Comparison of ENCODE assay signal across 1 cellular context in genomic region chr9:97394881-97395280, GRCh38.
TF ChIP-seq lines count a peak whose summit lies in the region.

No MANE protein-coding gene starts in this region.

TF ChIP-seq in HepG2, 621 proteins besides CTCF, POLR2A, EP300 and RAD21 (continued from another document and continues in another):
- TF ChIP-seq SIX4 (CRISPR knock-in tag; IDR thresholded peaks at IDR 0.05) (0 out of 2 replicates have a peak, but pooled peaks have one; percentile 49), NR2F1 (CRISPR knock-in tag; IDR thresholded peaks at IDR 0.05) (peak; percentile 33 to 35; a peak in 2 of 4 replicates), CCAR2 (optimal IDR thresholded peaks at IDR 0.05; ENCODE audit: low read depth, low read length) (no peak), ZHX1 (CRISPR knock-in tag; IDR thresholded peaks at IDR 0.05; ENCODE audit: low read depth) (no peak), ZBTB40 (IDR thresholded peaks at IDR 0.05) (no peak), ZBTB40 (CRISPR knock-in tag; IDR thresholded peaks at IDR 0.05) (no peak), FOXP1 (IDR thresholded peaks at IDR 0.05) (peak; percentile 90), FOXP1 (CRISPR knock-in tag; IDR thresholded peaks at IDR 0.05) (peak; percentile 98), ZNF18 (CRISPR knock-in tag; IDR thresholded peaks at IDR 0.05; ENCODE audit: insufficient replicate concordance) (no peak), CCDC6 (CRISPR knock-in tag; IDR thresholded peaks at IDR 0.05) (no peak), TEAD2 (CRISPR knock-in tag; IDR thresholded peaks at IDR 0.05) (no peak), IRF1 (CRISPR knock-in tag; IDR thresholded peaks at IDR 0.05; ENCODE audit: low read depth) (no peak), ZNF460 (CRISPR knock-in tag; IDR thresholded peaks at IDR 0.05; ENCODE audit: borderline replicate concordance) (no peak), ETS1 (CRISPR knock-in tag; IDR thresholded peaks at IDR 0.05) (no peak), FOXJ3 (CRISPR knock-in tag; IDR thresholded peaks at IDR 0.05; ENCODE audit: borderline replicate concordance) (peak; percentile 58; the same call in 1 of the 2 replicates), ZNF883 (CRISPR knock-in tag; IDR thresholded peaks at IDR 0.05; ENCODE audit: not compliant biosample characterization) (no peak), ATM (IDR thresholded peaks at IDR 0.05; ENCODE audit: borderline replicate concordance) (no peak), MTF1 (CRISPR knock-in tag; IDR thresholded peaks at IDR 0.05) (no peak), ZNF598 (CRISPR knock-in tag; IDR thresholded peaks at IDR 0.05; ENCODE audit: borderline replicate concordance) (no peak), CEBPZ (IDR thresholded peaks at IDR 0.05; ENCODE audit: low read length) (no peak), ZNF878 (CRISPR knock-in tag; IDR thresholded peaks at IDR 0.05) (no peak), KIAA2018 (CRISPR knock-in tag; IDR thresholded peaks at IDR 0.05; ENCODE audit: borderline replicate concordance) (no peak), ZNF441 (CRISPR knock-in tag; IDR thresholded peaks at IDR 0.05; ENCODE audit: borderline replicate concordance) (peak; percentile 86)
